Comparison of ENCODE assay signal across 11 cellular contexts in the genomic region with DNA sequence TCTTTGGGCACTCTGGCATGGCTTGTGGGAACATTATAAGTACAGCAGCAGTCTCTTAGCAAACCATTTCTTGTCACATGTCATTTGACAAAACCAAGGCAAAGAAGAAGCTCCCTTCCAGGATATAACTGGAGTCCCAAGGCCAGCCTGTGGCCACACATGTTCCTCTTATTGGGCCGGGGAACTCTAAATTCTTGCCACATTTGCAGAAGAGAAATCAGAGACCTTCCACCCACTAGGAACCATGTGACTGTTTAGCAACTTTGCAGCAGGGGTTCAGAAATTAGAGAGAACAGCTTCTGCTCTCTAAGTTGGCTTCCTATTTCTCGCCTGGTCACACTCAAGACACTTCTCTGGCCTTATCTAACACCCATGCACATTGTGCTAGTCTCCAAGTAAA. TPM values are rescaled to one million over a fixed set of nuclear protein-coding genes. Genes with fewer than 3 reads are reported as not detected.
A peak's percentile ranks its signal among the peaks of the same experiment; 100 is the strongest.
DNase-seq lines count a peak whose midpoint lies in the region; ATAC-seq and TF ChIP-seq lines count a peak whose summit lies in the region.
"Had no signal": no experiment of that assay in that cellular context is flagged by ENCODE, and none has a peak within 500 bp of the region (broad histone marks: within the 10 kb centered on the region; RNA-seq: fewer than 3 reads in every experiment).

No MANE protein-coding gene starts in this region.

- WGBS in gastroesophageal sphincter (ENCODE audit: low coverage in 1 of 2), 2 donors = 75 to 92% methylated on average over 2 of the region's 2 CpGs

- no peak for TF ChIP-seq POLR2A in gastroesophageal sphincter (IDR thresholded peaks at IDR 0.05)

- H3K36me3 ChIP-seq in gastroesophageal sphincter (no peaks in the 10 kb centered on the region), MG63 (no peaks in the 10 kb centered on the region)
- H3K36me3 ChIP-seq: SJSA1 had no signal

- no peak for TF ChIP-seq CTCF in gastroesophageal sphincter (IDR thresholded peaks at IDR 0.05)

- H3K9me3 ChIP-seq in gastroesophageal sphincter = peaks cover 0 to under 1% (median 0%) of the 10 kb centered on the region in 3 donors
- H3K9me3 ChIP-seq in MG63 = no peaks in the 10 kb centered on the region
- H3K9me3 ChIP-seq: SJSA1 had no signal

- H3K4me3 ChIP-seq in gastroesophageal sphincter (no peak overlapping the region), MG63 (no peak overlapping the region)
- H3K4me3 ChIP-seq: SJSA1 had no signal

- peak overlapping the region in 1 of 4 donors; percentile 7 for H3K27ac ChIP-seq in gastroesophageal sphincter
- H3K27ac ChIP-seq: SJSA1 had no signal

- H3K27me3 ChIP-seq in gastroesophageal sphincter = no peaks in the 10 kb centered on the region
- no peaks in the 10 kb centered on the region for H3K27me3 ChIP-seq in MG63

- TF ChIP-seq EP300 in gastroesophageal sphincter (IDR thresholded peaks at IDR 0.05) = no peak

- intact Hi-C loops in sciatic nerve (cut with DNase I) = no loop called here

- ATAC-seq in GM19372 (IDR thresholded peaks at IDR 0.05; ENCODE audit: low read depth, unreplicated experiment) (peak; percentile 64), HG03432 (IDR thresholded peaks at IDR 0.05; ENCODE audit: unreplicated experiment) (peak; percentile 45), gastroesophageal sphincter (peak; percentile 75), sciatic nerve (peak; percentile 89), GM21619 (IDR thresholded peaks at IDR 0.05; ENCODE audit: unreplicated experiment) (no peak)

- no peak for DNase-seq in sciatic nerve (ENCODE audit: low spot score)
- no peak for DNase-seq in NCI-H1417 (lab: John Stamatoyannopoulos, UW)
- no peak for DNase-seq in dedifferentiated amniotic fluid mesenchymal stem cell (ENCODE audit: extremely low spot score)
- DNase-seq in MG63 = no peak
- DNase-seq: NCI-H2081 had no signal

- no peaks in the 10 kb centered on the region for H3K4me1 ChIP-seq in gastroesophageal sphincter
- H3K4me1 ChIP-seq: SJSA1 had no signal

RNA-seq across cellular contexts. Expression of gene MEP1A, which starts 20.4 kb away (rescaled TPM):
- not detected for total RNA-seq in gastroesophageal sphincter
- not detected for total RNA-seq in sciatic nerve
- not detected in 2 replicates for total RNA-seq in MG63 (2014; rRNA removed; shearing (Covaris generic); ENCODE audit: low replicate concordance)
- total RNA-seq: myocyte had no signal

RNA-seq across cellular contexts. Expression of gene ANKRD66, which starts 26.0 kb away (rescaled TPM):
- under 1 TPM in 1 of 4 donors, not detected in 3; 0.15 TPM for total RNA-seq in gastroesophageal sphincter
- total RNA-seq in sciatic nerve = not detected
- not detected in 2 replicates for total RNA-seq in MG63 (2014; rRNA removed; shearing (Covaris generic); ENCODE audit: low replicate concordance)
- total RNA-seq: myocyte, SJSA1 had no signal

RNA-seq across cellular contexts. Expression of gene PLA2G7, which starts 37.6 kb away (rescaled TPM):
- not detected for total RNA-seq in gastroesophageal sphincter
- 5.9 TPM for total RNA-seq in sciatic nerve
- not detected in 2 replicates for total RNA-seq in MG63 (2014; rRNA removed; shearing (Covaris generic); ENCODE audit: low replicate concordance)
- total RNA-seq: myocyte, SJSA1 had no signal
